1 cellular context compared by ENCODE assay signal in the genomic region with DNA sequence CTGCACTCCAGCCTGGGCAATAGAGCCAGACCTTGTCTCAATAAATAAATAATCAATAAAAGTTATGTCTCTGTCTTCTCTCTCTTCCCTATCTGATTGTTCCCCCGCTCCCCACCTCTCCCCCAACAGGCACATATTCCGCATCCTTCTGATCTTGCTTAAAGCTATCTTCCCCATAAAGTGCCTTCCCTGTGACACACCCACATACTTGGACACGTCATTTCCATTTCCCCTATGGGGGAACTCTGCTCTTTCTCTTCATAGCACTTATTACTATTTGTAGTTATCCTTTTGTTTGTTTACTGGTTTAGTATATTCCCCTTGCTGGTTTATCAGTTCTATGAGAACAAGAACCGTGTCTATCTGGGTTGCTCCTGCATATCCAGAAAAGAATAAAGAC.
TF ChIP-seq lines count a peak whose summit lies in the region.

No MANE protein-coding gene starts in this region.

TF ChIP-seq in GM23338, 12 proteins besides CTCF, POLR2A, EP300 and RAD21 (continued from another document):
- TF ChIP-seq, protein P1, sequence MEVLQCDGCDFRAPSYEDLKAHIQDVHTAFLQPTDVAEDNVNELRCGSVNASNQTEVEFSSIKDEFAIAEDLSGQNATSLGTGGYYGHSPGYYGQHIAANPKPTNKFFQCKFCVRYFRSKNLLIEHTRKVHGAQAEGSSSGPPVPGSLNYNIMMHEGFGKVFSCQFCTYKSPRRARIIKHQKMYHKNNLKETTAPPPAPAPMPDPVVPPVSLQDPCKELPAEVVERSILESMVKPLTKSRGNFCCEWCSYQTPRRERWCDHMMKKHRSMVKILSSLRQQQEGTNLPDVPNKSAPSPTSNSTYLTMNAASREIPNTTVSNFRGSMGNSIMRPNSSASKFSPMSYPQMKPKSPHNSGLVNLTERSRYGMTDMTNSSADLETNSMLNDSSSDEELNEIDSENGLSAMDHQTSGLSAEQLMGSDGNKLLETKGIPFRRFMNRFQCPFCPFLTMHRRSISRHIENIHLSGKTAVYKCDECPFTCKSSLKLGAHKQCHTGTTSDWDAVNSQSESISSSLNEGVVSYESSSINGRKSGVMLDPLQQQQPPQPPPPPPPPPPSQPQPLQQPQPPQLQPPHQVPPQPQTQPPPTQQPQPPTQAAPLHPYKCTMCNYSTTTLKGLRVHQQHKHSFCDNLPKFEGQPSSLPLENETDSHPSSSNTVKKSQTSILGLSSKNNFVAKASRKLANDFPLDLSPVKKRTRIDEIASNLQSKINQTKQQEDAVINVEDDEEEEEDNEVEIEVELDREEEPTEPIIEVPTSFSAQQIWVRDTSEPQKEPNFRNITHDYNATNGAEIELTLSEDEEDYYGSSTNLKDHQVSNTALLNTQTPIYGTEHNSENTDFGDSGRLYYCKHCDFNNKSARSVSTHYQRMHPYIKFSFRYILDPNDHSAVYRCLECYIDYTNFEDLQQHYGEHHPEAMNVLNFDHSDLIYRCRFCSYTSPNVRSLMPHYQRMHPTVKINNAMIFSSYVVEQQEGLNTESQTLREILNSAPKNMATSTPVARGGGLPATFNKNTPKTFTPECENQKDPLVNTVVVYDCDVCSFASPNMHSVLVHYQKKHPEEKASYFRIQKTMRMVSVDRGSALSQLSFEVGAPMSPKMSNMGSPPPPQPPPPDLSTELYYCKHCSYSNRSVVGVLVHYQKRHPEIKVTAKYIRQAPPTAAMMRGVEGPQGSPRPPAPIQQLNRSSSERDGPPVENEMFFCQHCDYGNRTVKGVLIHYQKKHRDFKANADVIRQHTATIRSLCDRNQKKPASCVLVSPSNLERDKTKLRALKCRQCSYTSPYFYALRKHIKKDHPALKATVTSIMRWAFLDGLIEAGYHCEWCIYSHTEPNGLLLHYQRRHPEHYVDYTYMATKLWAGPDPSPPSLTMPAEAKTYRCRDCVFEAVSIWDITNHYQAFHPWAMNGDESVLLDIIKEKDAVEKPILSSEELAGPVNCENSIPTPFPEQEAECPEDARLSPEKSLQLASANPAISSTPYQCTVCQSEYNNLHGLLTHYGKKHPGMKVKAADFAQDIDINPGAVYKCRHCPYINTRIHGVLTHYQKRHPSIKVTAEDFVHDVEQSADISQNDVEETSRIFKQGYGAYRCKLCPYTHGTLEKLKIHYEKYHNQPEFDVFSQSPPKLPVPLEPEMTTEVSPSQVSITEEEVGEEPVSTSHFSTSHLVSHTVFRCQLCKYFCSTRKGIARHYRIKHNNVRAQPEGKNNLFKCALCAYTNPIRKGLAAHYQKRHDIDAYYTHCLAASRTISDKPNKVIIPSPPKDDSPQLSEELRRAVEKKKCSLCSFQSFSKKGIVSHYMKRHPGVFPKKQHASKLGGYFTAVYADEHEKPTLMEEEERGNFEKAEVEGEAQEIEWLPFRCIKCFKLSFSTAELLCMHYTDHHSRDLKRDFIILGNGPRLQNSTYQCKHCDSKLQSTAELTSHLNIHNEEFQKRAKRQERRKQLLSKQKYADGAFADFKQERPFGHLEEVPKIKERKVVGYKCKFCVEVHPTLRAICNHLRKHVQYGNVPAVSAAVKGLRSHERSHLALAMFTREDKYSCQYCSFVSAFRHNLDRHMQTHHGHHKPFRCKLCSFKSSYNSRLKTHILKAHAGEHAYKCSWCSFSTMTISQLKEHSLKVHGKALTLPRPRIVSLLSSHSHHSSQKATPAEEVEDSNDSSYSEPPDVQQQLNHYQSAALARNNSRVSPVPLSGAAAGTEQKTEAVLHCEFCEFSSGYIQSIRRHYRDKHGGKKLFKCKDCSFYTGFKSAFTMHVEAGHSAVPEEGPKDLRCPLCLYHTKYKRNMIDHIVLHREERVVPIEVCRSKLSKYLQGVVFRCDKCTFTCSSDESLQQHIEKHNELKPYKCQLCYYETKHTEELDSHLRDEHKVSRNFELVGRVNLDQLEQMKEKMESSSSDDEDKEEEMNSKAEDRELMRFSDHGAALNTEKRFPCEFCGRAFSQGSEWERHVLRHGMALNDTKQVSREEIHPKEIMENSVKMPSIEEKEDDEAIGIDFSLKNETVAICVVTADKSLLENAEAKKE (CRISPR knock-in tag; IDR thresholded peaks at IDR 0.05), result no peak
- TF ChIP-seq JUNB (IDR thresholded peaks at IDR 0.05; ENCODE audit: unreplicated experiment) (no peak), REST (IDR thresholded peaks at IDR 0.05; ENCODE audit: unreplicated experiment) (no peak)
